ENCODE assay signal across 15 cellular contexts in genomic region chr1:64482720-64483119, GRCh38. TPM values are rescaled to one million over a fixed set of nuclear protein-coding genes. Genes with fewer than 3 reads are reported as not detected.
"Had no signal": no experiment of that assay in that cellular context is flagged by ENCODE, and none has a peak within 500 bp of the region (broad histone marks: within the 10 kb centered on the region; RNA-seq: fewer than 3 reads in every experiment).

No MANE protein-coding gene starts in this region.

- H3K4me3 Mint-ChIP-seq: mesothelial cell of epicardium; neural crest cell; stimulated activated memory B cell treated with anti-CD40 and anti-IgM and Interleukin-4, amounts not matched to agents 10 μg/mL and 1 μg/mL and 100 μg/mL, for 72 hours had no signal

- H3K9me3 ChIP-seq: body of pancreas, esophagus squamous epithelium, sigmoid colon, tibial artery had no signal

- H3K9me3 Mint-ChIP-seq: mesothelial cell of epicardium; stimulated activated memory B cell treated with anti-CD40 and anti-IgM and Interleukin-4, amounts not matched to agents 10 μg/mL and 1 μg/mL and 100 μg/mL, for 72 hours had no signal

- FAIRE-seq: endothelial cell of umbilical vein, urothelium cell line had no signal

- H3K27ac Mint-ChIP-seq: mesothelial cell of epicardium; stimulated activated memory B cell treated with anti-CD40 and anti-IgM and Interleukin-4, amounts not matched to agents 10 μg/mL and 1 μg/mL and 100 μg/mL, for 72 hours had no signal

- H3K4me1 Mint-ChIP-seq: stimulated activated memory B cell treated with anti-CD40 and anti-IgM and Interleukin-4, amounts not matched to agents 10 μg/mL and 1 μg/mL and 100 μg/mL, for 72 hours had no signal

- H3K36me3 ChIP-seq: esophagus squamous epithelium, sigmoid colon, tibial artery had no signal

- DNase-seq: activated effector memory CD4-positive, alpha-beta T cell treated with Interleukin-2 at 50 U/mL for 16 hours; activated naive CD4-positive, alpha-beta T cell treated with anti-CD3 and anti-CD28 coated beads, Interleukin-2, amount 50 U/mL, for 16 hours; body of pancreas; central memory CD4-positive, alpha-beta T cell; esophagus squamous epithelium; sigmoid colon; stimulated activated CD4-positive, alpha-beta T cell treated with anti-CD3 and anti-CD28 coated beads, Interleukin-2, amount 100 ng/mL, for 48 hours; tibial artery had no signal

- H3K36me3 Mint-ChIP-seq: mesothelial cell of epicardium; stimulated activated memory B cell treated with anti-CD40 and anti-IgM and Interleukin-4, amounts not matched to agents 10 μg/mL and 1 μg/mL and 100 μg/mL, for 72 hours had no signal

- ATAC-seq: body of pancreas; stimulated activated memory B cell treated with anti-CD40 and anti-IgM and Interleukin-4, amounts not matched to agents 10 μg/mL and 1 μg/mL and 100 μg/mL, for 72 hours had no signal

- H3K27ac ChIP-seq: body of pancreas, coronary artery, esophagus squamous epithelium, sigmoid colon, tibial artery had no signal

- H3K4me3 ChIP-seq: body of pancreas, coronary artery, esophagus squamous epithelium, sigmoid colon, tibial artery had no signal

- H3K4me1 ChIP-seq: sigmoid colon had no signal

- H3K27me3 ChIP-seq: body of pancreas, esophagus squamous epithelium, sigmoid colon, tibial artery had no signal

RNA-seq across cellular contexts. Expression of gene CACHD1, which starts 12.8 kb away (rescaled TPM):
- total RNA-seq: myocyte had no signal
